8 cellular contexts compared by ENCODE assay signal in genomic region chr9:127980706-127981558, GRCh38. TPM values are rescaled to one million over a fixed set of nuclear protein-coding genes. Genes with fewer than 3 reads are reported as not detected.
DNase-seq lines count a peak whose midpoint lies in the region; ATAC-seq and TF ChIP-seq lines count a peak whose summit lies in the region.

Gene EEIG1, minus strand, starts transcription at chr9:127980989. Its CDS starts 852 bp downstream, at chr9:127980137.

- H3K56ac ChIP-seq in IMR-90 (ENCODE audit: extremely low read depth, insufficient read depth, low read length): peak within 1 kb of the TSS; percentile 47

- dilution Hi-C loops in IMR-90 (cut with HindIII; ENCODE audit: low sequenced_read_pairs, unreplicated experiment): no loop called here

- peak within 1 kb of the TSS; percentile 33 for H3K23ac ChIP-seq in IMR-90 (ENCODE audit: low read depth, low read length)

- peak within 1 kb of the TSS; percentile 53 for H2BK5ac ChIP-seq in IMR-90 (ENCODE audit: low read depth, low read length, poor library complexity, severe bottlenecking)

- peak within 1 kb of the TSS; percentile 66 to 88 for H4K8ac ChIP-seq in IMR-90 (ENCODE audit: low read depth in 2 of 2, low read length in 2 of 2)

- H3K9ac ChIP-seq in IMR-90 (ENCODE audit: low read depth, low read length): peak within 1 kb of the TSS; percentile 76

- H3K36me3 ChIP-seq in IMR-90 (ENCODE audit: control insufficient read depth, insufficient read depth, low read length): no peaks in the 10 kb centered on the region

- peaks cover 19% of the 10 kb centered on the region for H3K4me1 ChIP-seq in IMR-90 (ENCODE audit: control insufficient read depth, insufficient read depth, low read length)
- peaks cover 79% of the 10 kb centered on the region for H3K4me1 ChIP-seq in mononuclear cell (ENCODE audit: insufficient read depth, low read length)

- no peak for TF ChIP-seq RAD21 in IMR-90 (IDR thresholded peaks at IDR 0.05; ENCODE audit: low read length)

- H3K27me3 ChIP-seq in IMR-90 (ENCODE audit: control insufficient read depth, insufficient read depth, low read length): no peaks in the 10 kb centered on the region
- H3K27me3 ChIP-seq in mononuclear cell (ENCODE audit: insufficient read depth, low read length): no peaks in the 10 kb centered on the region

- DNase-seq in DMS 273 (lab: John Stamatoyannopoulos, UW; ENCODE audit: unreplicated experiment): peak; percentile 98
- peak; percentile 86 for DNase-seq in IMR-90
- DNase-seq in OCI-M1 (lab: John Stamatoyannopoulos, UW): peak; percentile 97
- peak; percentile 97 for DNase-seq in activated T-cell treated with anti-CD3 and anti-CD28 coated beads for 1 hour (ENCODE audit: low read depth)
- peak; percentile 92 for DNase-seq in epidermal melanocyte (ENCODE audit: insufficient read length, low spot score)
- peak; percentile 94 to 96 for DNase-seq in stimulated activated CD8-positive, alpha-beta memory T cell treated with anti-CD3 and anti-CD28 coated beads, Interleukin-2, amount 100 ng/mL, for 1 hour (ENCODE audit: low read depth in 2 of 2)

- H2AK9ac ChIP-seq in IMR-90 (replicated peaks; ENCODE audit: low read depth, low read length, poor library complexity): peak within 1 kb of the TSS; percentile 97

- peaks cover 11% of the 10 kb centered on the region; the same call in 1 of the 2 replicates for H3K9me1 ChIP-seq in IMR-90 (ENCODE audit: insufficient read depth, low read length)

- ATAC-seq in GM21526 (IDR thresholded peaks at IDR 0.05; ENCODE audit: low FRiP score, unreplicated experiment) (peak; percentile 60), IMR-90 (ENCODE audit: low read depth) (peak; percentile 96)

- H4K91ac ChIP-seq in IMR-90 (ENCODE audit: insufficient read depth, low read depth, low read length): peak within 1 kb of the TSS; percentile 22

- CTCF ChIA-PET in IMR-90 (lab: Yijun Ruan, JAX): no interaction called here

- H2AFZ ChIP-seq in IMR-90 (replicated peaks; ENCODE audit: low read length, poor library complexity): peak within 1 kb of the TSS; percentile 94

- WGBS in IMR-90 (ENCODE audit: extremely low coverage in 2 of 2, insufficient read length in 1 of 2), 2 experiments: 1% methylated on average over 42 of the region's 93 CpGs; no CpG with 5 or more reads in 1 of the 2 experiments

- H3K4me2 ChIP-seq in IMR-90 (ENCODE audit: low read depth, low read length): peak within 1 kb of the TSS; percentile 96

- in situ Hi-C loops in IMR-90 (cut with MboI; ENCODE audit: low sequenced_read_pairs): no loop called here

- peak within 1 kb of the TSS; percentile 23 for H3K18ac ChIP-seq in IMR-90 (ENCODE audit: low read depth, low read length)

- peaks cover 43% of the 10 kb centered on the region for H4K20me1 ChIP-seq in IMR-90 (ENCODE audit: insufficient read depth, low read length)

- no peak within 1 kb of the TSS for H2BK20ac ChIP-seq in IMR-90 (ENCODE audit: low read depth, low read length)

- peaks cover 18 to 50% of the 10 kb centered on the region in 2 experiments for H3K79me1 ChIP-seq in IMR-90 (ENCODE audit: low read depth in 1 of 2, low read length in 2 of 2)

- no TSS peak for BruUV-seq in IMR-90 (replicated peaks; lab: Mats Ljungman, UMichigan)

- intact Hi-C loops in IMR-90 (cut with micrococcal nuclease): no loop called here

- H3K14ac ChIP-seq in IMR-90 (replicated peaks; ENCODE audit: low read depth, low read length): peak within 1 kb of the TSS; percentile 71

- TF ChIP-seq CTCF in IMR-90 (conservative IDR thresholded peaks at IDR 0.05; ENCODE audit: low read depth, low read length): no peak

- peak within 1 kb of the TSS; percentile 65 for H2AK5ac ChIP-seq in IMR-90 (ENCODE audit: low read depth, low read length)

- H2BK15ac ChIP-seq in IMR-90 (ENCODE audit: low read depth, low read length): no peak within 1 kb of the TSS; the same call in 2 of the 3 replicates

- H3K4ac ChIP-seq in IMR-90 (ENCODE audit: low read depth, low read length): peak within 1 kb of the TSS; percentile 71

- peak within 1 kb of the TSS; percentile 61 for H3K4me3 ChIP-seq in IMR-90 (ENCODE audit: insufficient read depth, low read depth, low read length)
- peak within 1 kb of the TSS; percentile 62 for H3K4me3 ChIP-seq in mononuclear cell (ENCODE audit: low read length)

- peak within 1 kb of the TSS; percentile 62 for H3K27ac ChIP-seq in IMR-90 (ENCODE audit: insufficient read depth, low read length)

- POLR2A ChIA-PET in IMR-90 (lab: Charles Lee; ENCODE audit: unreplicated experiment): interaction anchor here (0.5 to 0.6 kb wide), 2 partner anchors 37 to 412 kb away, joined by 3 read pairs; a partner anchor contains a TSS

- H4K5ac ChIP-seq in IMR-90 (ENCODE audit: low read depth, low read length): peak within 1 kb of the TSS; percentile 42

- peak within 1 kb of the TSS; percentile 11 for H2BK120ac ChIP-seq in IMR-90 (ENCODE audit: low read depth, low read length)

- H3K9me3 ChIP-seq in IMR-90 (ENCODE audit: control insufficient read depth, insufficient read depth, low read length) (no peaks in the 10 kb centered on the region), mononuclear cell (ENCODE audit: low read depth, low read length) (no peaks in the 10 kb centered on the region)

- TF ChIP-seq POLR2A in IMR-90 (IDR thresholded peaks at IDR 0.05; ENCODE audit: low read depth, low read length): peak; percentile 87

TF ChIP-seq in IMR-90, 13 proteins besides CTCF, POLR2A, EP300 and RAD21:
- no peak for TF ChIP-seq MAFK (IDR thresholded peaks at IDR 0.05; ENCODE audit: low read depth, low read length)
- TF ChIP-seq MXI1 (IDR thresholded peaks at IDR 0.05; ENCODE audit: borderline replicate concordance, low read depth, low read length): 0 out of 2 replicates have a peak, but pooled peaks have one; percentile 13
- peak; percentile 92 for TF ChIP-seq MAZ (IDR thresholded peaks at IDR 0.05; ENCODE audit: borderline replicate concordance, low read depth, low read length)
- TF ChIP-seq BHLHE40 (IDR thresholded peaks at IDR 0.05; ENCODE audit: low read depth, low read length): no peak

RNA-seq across cellular contexts. Expression of gene EEIG1, which starts in this region (rescaled TPM):
- total RNA-seq in IMR-90 (2012; rRNA removed) (1.1 TPM in 2 replicates), mononuclear cell (49.1 TPM)
- polyA plus RNA-seq in IMR-90 (2012; rRNA removed): 17.5 and 23.2 TPM in 2 replicates
- 10.6 and 14.3 TPM in 2 replicates for polyA plus RNA-seq in IMR-90 (2012; cell fraction: cytosol; rRNA removed)
- 21.3 and 38.9 TPM in 2 replicates for polyA plus RNA-seq in IMR-90 (2012; cell fraction: nucleus; rRNA removed; ENCODE audit: low replicate concordance)

Comparison
In these comparisons a context has a peak if more than half of its experiments do, and no peak if none do; other contexts are left out.
1. Peak in every context shown above with its lines: DNase-seq, ATAC-seq, H3K4me3 ChIP-seq and H3K27ac ChIP-seq.
2. RNA of gene EEIG1 (total RNA-seq): 49.1 TPM in mononuclear cell (single experiment); 1.1 TPM in IMR-90; every median in the first group is over 10 times any median in the second.